In the genomic region with DNA sequence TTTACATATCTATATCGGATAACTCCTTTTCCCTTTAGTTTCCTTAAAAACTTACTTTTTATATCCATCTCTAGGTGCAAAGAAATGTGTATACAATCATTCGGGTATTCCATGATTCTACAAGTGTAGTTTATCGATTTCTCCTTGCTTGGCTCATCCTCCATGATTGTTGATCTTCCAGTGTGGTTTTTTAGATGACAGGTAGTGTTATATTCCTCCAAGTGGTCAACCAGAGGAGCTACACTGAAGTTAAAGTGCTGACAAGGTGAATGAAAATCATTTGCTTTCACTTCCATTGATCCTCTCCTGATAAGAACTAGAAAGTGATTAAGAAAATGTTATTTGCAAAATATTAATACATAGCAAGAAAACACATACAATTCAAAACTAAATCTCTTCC, we compare ENCODE assay signal across 19 cellular contexts. TPM values are rescaled to one million over a fixed set of nuclear protein-coding genes. Genes with fewer than 3 reads are reported as not detected.
DNase-seq lines count a peak whose midpoint lies in the region; ATAC-seq and TF ChIP-seq lines count a peak whose summit lies in the region.
"Had no signal": no experiment of that assay in that cellular context is flagged by ENCODE, and none has a peak within 500 bp of the region (broad histone marks: within the 10 kb centered on the region; RNA-seq: fewer than 3 reads in every experiment).

No MANE protein-coding gene starts in this region.

- no peaks in the 10 kb centered on the region for H3K9me2 ChIP-seq in HCT116 (ENCODE audit: insufficient read depth)

- ATAC-seq in HCT116 (peak; percentile 78), SK-N-SH treated with all-trans-retinoic acid at 6 μM for 48 hours (peak; percentile 61; the same call in 2 of the 3 replicates), heart left ventricle (no peak)
- ATAC-seq: right cardiac atrium; stimulated activated effector memory CD8-positive, alpha-beta T cell treated with anti-CD3 and anti-CD28 coated beads, Interleukin-12 subunit alpha, Interleukin-12 subunit beta, amount 100 ng/mL, for 72 hours had no signal

- H3K4me2 ChIP-seq in HCT116 (ENCODE audit: low read length) = no peak overlapping the region
- H3K4me2 ChIP-seq: BLaER1 treated with 17β-estradiol and CSF1 and Interleukin-3, amounts not matched to agents 10 nM and 100 nM had no signal

- RAD21 ChIA-PET in HCT116 (lab: Charles Lee; ENCODE audit: low non-redundant PET in 1 of 2, low total read pairs in 2 of 2, uncharacterized antibody in 2 of 2, unreplicated experiment in 2 of 2) = no interaction called here

- TF ChIP-seq RAD21 in HCT116 (IDR thresholded peaks at IDR 0.05; ENCODE audit: low read depth) = peak; percentile 51

- BruUV-seq in HCT116 (replicated peaks; lab: Mats Ljungman, UMichigan) = no TSS peak

- TF ChIP-seq POLR2A in HCT116 (IDR thresholded peaks at IDR 0.05; ENCODE audit: borderline replicate concordance, extremely low read depth, insufficient read depth, insufficient read length) (no peak), heart left ventricle (IDR thresholded peaks at IDR 0.05) (no peak)

- no peak overlapping the region for H3K9ac ChIP-seq in HCT116 (ENCODE audit: low read length)
- H3K9ac ChIP-seq: BLaER1 treated with 17β-estradiol and CSF1 and Interleukin-3, amounts not matched to agents 10 nM and 100 nM had no signal

- H3K27me3 ChIP-seq in HCT116 (ENCODE audit: insufficient read depth, low read length) = no peaks in the 10 kb centered on the region
- H3K27me3 ChIP-seq in heart left ventricle = no peaks in the 10 kb centered on the region
- H3K27me3 ChIP-seq: BLaER1 treated with 17β-estradiol and CSF1 and Interleukin-3, amounts not matched to agents 10 nM and 100 nM had no signal

- 93 to 95% (median 94%) methylated on average over 3 of the region's 3 CpGs for whole genome bisulfite sequencing in heart left ventricle, 4 donors

- H3K9me3 ChIP-seq in HCT116 (ENCODE audit: control insufficient read depth in 1 of 2, insufficient read depth in 1 of 2, low read depth in 1 of 2, low read length in 2 of 2) (no peaks in the 10 kb centered on the region), heart left ventricle (no peaks in the 10 kb centered on the region)
- H3K9me3 ChIP-seq: BLaER1 treated with 17β-estradiol and CSF1 and Interleukin-3, amounts not matched to agents 10 nM and 100 nM had no signal

- intact Hi-C loops in HCT116 (cut with micrococcal nuclease) (no loop called here), heart left ventricle (cut with DNase I) (no loop called here)

- H4K20me1 ChIP-seq in HCT116 (ENCODE audit: insufficient read depth) = no peaks in the 10 kb centered on the region
- H4K20me1 ChIP-seq: BLaER1 treated with 17β-estradiol and CSF1 and Interleukin-3, amounts not matched to agents 10 nM and 100 nM had no signal

- H3K4me3 ChIP-seq in HCT116 (replicated peaks in 1 of 2; ENCODE audit: low read depth in 1 of 2, low read length in 2 of 2) (no peak overlapping the region), fibroblast of the aortic adventitia (ENCODE audit: low read depth, low read length) (no peak overlapping the region), heart left ventricle (no peak overlapping the region)
- H3K4me3 ChIP-seq: BLaER1 treated with 17β-estradiol and CSF1 and Interleukin-3, amounts not matched to agents 10 nM and 100 nM had no signal

- no peak overlapping the region for H3K27ac ChIP-seq in HCT116 (ENCODE audit: low read depth, low read length)
- no peak overlapping the region for H3K27ac ChIP-seq in heart left ventricle
- H3K27ac ChIP-seq: BLaER1 treated with 17β-estradiol and CSF1 and Interleukin-3, amounts not matched to agents 10 nM and 100 nM; HL-60 had no signal

- H3K4me1 ChIP-seq in HCT116 (ENCODE audit: control insufficient read depth in 1 of 2, insufficient read depth in 2 of 2, low read length in 2 of 2) (peaks cover 2 to 7% of the 10 kb centered on the region in 2 experiments; a peak in 3 of 4 replicates), heart left ventricle (no peaks in the 10 kb centered on the region)
- H3K4me1 ChIP-seq: BLaER1 treated with 17β-estradiol and CSF1 and Interleukin-3, amounts not matched to agents 10 nM and 100 nM had no signal

- CTCF ChIA-PET in HCT116 (lab: Charles Lee) = interaction anchor here (0.6 kb wide), 1 partner anchor 91 kb away, joined by 4 read pairs; no protein-coding TSS in a partner anchor

- peak overlapping the region; percentile 25 for H2AFZ ChIP-seq in HCT116 (ENCODE audit: low read depth, low read length, poor library complexity, severe bottlenecking)

- H3K36me3 ChIP-seq in HCT116 (ENCODE audit: control insufficient read depth in 1 of 2, insufficient read depth in 2 of 2, low read length in 2 of 2) (no peaks in the 10 kb centered on the region), heart left ventricle (no peaks in the 10 kb centered on the region)
- H3K36me3 ChIP-seq: BLaER1 treated with 17β-estradiol and CSF1 and Interleukin-3, amounts not matched to agents 10 nM and 100 nM had no signal

- in situ Hi-C loops in ACHN (cut with HindIII; ENCODE audit: low pct_ligation_motif_present, low pct_unique_long_range_greater_than_20kb, low sequenced_read_pairs) = no loop called here

- peak in 2 of 3 experiments; percentile 38 to 44; a peak in 3 of 6 replicates for TF ChIP-seq CTCF in HCT116 (IDR thresholded peaks at IDR 0.05 in 2 of 3, conservative IDR thresholded peaks at IDR 0.05 in 1 of 3; ENCODE audit: borderline replicate concordance in 1 of 3, insufficient read depth in 1 of 3, low read depth in 2 of 3, low read length in 2 of 3)
- peak; percentile 21 for TF ChIP-seq CTCF in fibroblast of the aortic adventitia (IDR thresholded peaks at IDR 0.05; ENCODE audit: insufficient read depth, low read length)
- TF ChIP-seq CTCF in heart left ventricle (IDR thresholded peaks at IDR 0.05) = no peak

- POLR2A ChIA-PET in HCT116 (lab: Charles Lee) = interaction anchor here (1.3 kb wide), 1 partner anchor 8 kb away, joined by 3 read pairs; no protein-coding TSS in a partner anchor

- DNase-seq in ACHN (peak; percentile 9), HCT116 (ENCODE audit: low read depth, low spot score) (peak; percentile 21), fibroblast of the aortic adventitia (ENCODE audit: low read depth) (no peak), UCSD-AML1 (lab: John Stamatoyannopoulos, UW; ENCODE audit: unreplicated experiment) (no peak), DMS79 treated with DMSO at 0.1 percent for 48 hours (lab: John Stamatoyannopoulos, UW) (no peak), heart left ventricle (no peak)
- no peak for DNase-seq in activated CD8-positive, alpha-beta memory T cell treated with anti-CD3 and anti-CD28 coated beads, Interleukin-2, amount 50 U/mL, for 4 hours
- DNase-seq: activated CD4-positive, alpha-beta memory T cell treated with anti-CD3 and anti-CD28 coated beads for 36 hours; activated gamma-delta T cell treated with Interleukin-2 at 50 U/mL for 16 hours; effector CD8-positive, alpha-beta T cell; HCEC 1CT; MV-4-11; naive B cell; right cardiac atrium; stimulated activated CD4-positive, alpha-beta T cell treated with anti-CD3 and anti-CD28 coated beads, Interleukin-4, amount 100 ng/mL, for 24 hours had no signal

- H3K79me2 ChIP-seq in HCT116 (ENCODE audit: insufficient read depth, low read length) = no peaks in the 10 kb centered on the region

TF ChIP-seq in HCT116, 20 proteins besides CTCF, POLR2A, EP300 and RAD21:
- no peak for TF ChIP-seq ZFX (IDR thresholded peaks at IDR 0.05)
- TF ChIP-seq EZH2phosphoT487 (IDR thresholded peaks at IDR 0.05; ENCODE audit: borderline replicate concordance) = no peak
- TF ChIP-seq TCF7L2 (IDR thresholded peaks at IDR 0.05; ENCODE audit: borderline replicate concordance, extremely low read depth, insufficient read depth, insufficient read length) = no peak
- TF ChIP-seq ELF1 (IDR thresholded peaks at IDR 0.05; ENCODE audit: borderline replicate concordance, low read depth) = no peak
- TF ChIP-seq CEBPB (IDR thresholded peaks at IDR 0.05; ENCODE audit: low read depth) = no peak
- TF ChIP-seq EGR1 (IDR thresholded peaks at IDR 0.05; ENCODE audit: low read depth) = no peak
- peak; percentile 55; the same call in 1 of the 2 replicates for TF ChIP-seq CBX3 (IDR thresholded peaks at IDR 0.05; ENCODE audit: low read depth)
- no peak for TF ChIP-seq ZNF274 (IDR thresholded peaks at IDR 0.05; ENCODE audit: low read depth, low read length)
TF ChIP-seq in HCT116: peak in this region for 1.

TF ChIP-seq in SK-N-SH treated with all-trans-retinoic acid at 6 μM for 48 hours, 23 proteins besides CTCF, POLR2A, EP300 and RAD21 (continues in another document):
- TF ChIP-seq ARNTL (CRISPR knock-in tag; IDR thresholded peaks at IDR 0.05; ENCODE audit: borderline replicate concordance, low read depth) = no peak
- TF ChIP-seq ZNF70 (CRISPR knock-in tag; IDR thresholded peaks at IDR 0.05) = no peak
- TF ChIP-seq ZFP3 (CRISPR knock-in tag; IDR thresholded peaks at IDR 0.05) = no peak
- TF ChIP-seq ZNF8 (CRISPR knock-in tag; IDR thresholded peaks at IDR 0.05) = no peak
- no peak for TF ChIP-seq TOX (CRISPR knock-in tag; IDR thresholded peaks at IDR 0.05; ENCODE audit: borderline replicate concordance)
- no peak for TF ChIP-seq POU6F1 (CRISPR knock-in tag; IDR thresholded peaks at IDR 0.05; ENCODE audit: borderline replicate concordance, low read depth)

RNA-seq across cellular contexts. Expression of gene TMEM156, which starts 38.5 kb away (rescaled TPM):
- 0.22 TPM for total RNA-seq in HCT116 (2021; ENCODE audit: unreplicated experiment)
- polyA plus RNA-seq in HCT116 (2012) = 0.03 TPM in 1 of 2 replicates, not detected in the other
- total RNA-seq in fibroblast of the aortic adventitia (ENCODE audit: low replicate concordance) = 0.18 TPM in 1 of 2 replicates, not detected in the other
- total RNA-seq in heart left ventricle = 1 to 10 TPM in 1 of 9 donors, under 1 TPM in 1, not detected in 7; 0.14 to 2.3 TPM
- polyA plus RNA-seq in heart left ventricle = under 1 TPM in 1 of 2 donors, not detected in 1; 0.06 TPM

Comparison
In these comparisons a context has a peak if more than half of its experiments do, and no peak if none do; other contexts are left out.
1. DNase-seq: peak in ACHN (single experiment) and HCT116 (single experiment); none in fibroblast of the aortic adventitia (single experiment), UCSD-AML1 (single experiment), DMS79 treated with DMSO at 0.1 percent for 48 hours (single experiment), heart left ventricle (0 of 5) and activated CD8-positive, alpha-beta memory T cell treated with anti-CD3 and anti-CD28 coated beads, Interleukin-2, amount 50 U/mL, for 4 hours (single experiment).
2. ATAC-seq: peak in HCT116 (single experiment) and SK-N-SH treated with all-trans-retinoic acid at 6 μM for 48 hours (single experiment); none in heart left ventricle (0 of 4).
3. CTCF ChIP-seq: peak in HCT116 (2 of 3) and fibroblast of the aortic adventitia (single experiment); none in heart left ventricle (0 of 12).